ENCODE assay signal across 1 cellular context in genomic region chr1:199646761-199647160, GRCh38.
A peak's percentile ranks its signal among the peaks of the same experiment; 100 is the strongest.
TF ChIP-seq lines count a peak whose summit lies in the region.

No MANE protein-coding gene starts in this region.

TF ChIP-seq in HepG2, 621 proteins besides CTCF, POLR2A, EP300 and RAD21 (continued from another document and continues in another):
- TF ChIP-seq, protein P1, sequence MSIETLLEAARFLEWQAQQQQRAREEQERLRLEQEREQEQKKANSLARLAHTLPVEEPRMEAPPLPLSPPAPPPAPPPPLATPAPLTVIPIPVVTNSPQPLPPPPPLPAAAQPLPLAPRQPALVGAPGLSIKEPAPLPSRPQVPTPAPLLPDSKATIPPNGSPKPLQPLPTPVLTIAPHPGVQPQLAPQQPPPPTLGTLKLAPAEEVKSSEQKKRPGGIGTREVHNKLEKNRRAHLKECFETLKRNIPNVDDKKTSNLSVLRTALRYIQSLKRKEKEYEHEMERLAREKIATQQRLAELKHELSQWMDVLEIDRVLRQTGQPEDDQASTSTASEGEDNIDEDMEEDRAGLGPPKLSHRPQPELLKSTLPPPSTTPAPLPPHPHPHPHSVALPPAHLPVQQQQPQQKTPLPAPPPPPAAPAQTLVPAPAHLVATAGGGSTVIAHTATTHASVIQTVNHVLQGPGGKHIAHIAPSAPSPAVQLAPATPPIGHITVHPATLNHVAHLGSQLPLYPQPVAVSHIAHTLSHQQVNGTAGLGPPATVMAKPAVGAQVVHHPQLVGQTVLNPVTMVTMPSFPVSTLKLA (IDR thresholded peaks at IDR 0.05), result no peak
- no peak for TF ChIP-seq MEIS1 (CRISPR knock-in tag; IDR thresholded peaks at IDR 0.05; ENCODE audit: borderline replicate concordance)
- no peak for TF ChIP-seq ZNF251 (CRISPR knock-in tag; IDR thresholded peaks at IDR 0.05)
- TF ChIP-seq, protein P2, sequence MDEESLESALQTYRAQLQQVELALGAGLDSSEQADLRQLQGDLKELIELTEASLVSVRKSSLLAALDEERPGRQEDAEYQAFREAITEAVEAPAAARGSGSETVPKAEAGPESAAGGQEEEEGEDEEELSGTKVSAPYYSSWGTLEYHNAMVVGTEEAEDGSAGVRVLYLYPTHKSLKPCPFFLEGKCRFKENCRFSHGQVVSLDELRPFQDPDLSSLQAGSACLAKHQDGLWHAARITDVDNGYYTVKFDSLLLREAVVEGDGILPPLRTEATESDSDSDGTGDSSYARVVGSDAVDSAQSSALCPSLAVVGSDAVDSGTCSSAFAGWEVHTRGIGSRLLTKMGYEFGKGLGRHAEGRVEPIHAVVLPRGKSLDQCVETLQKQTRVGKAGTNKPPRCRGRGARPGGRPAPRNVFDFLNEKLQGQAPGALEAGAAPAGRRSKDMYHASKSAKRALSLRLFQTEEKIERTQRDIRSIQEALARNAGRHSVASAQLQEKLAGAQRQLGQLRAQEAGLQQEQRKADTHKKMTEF (CRISPR knock-in tag; IDR thresholded peaks at IDR 0.05), result 0 out of 2 replicates have a peak, but pooled peaks have one; percentile 22
- no peak for TF ChIP-seq KLF11 (CRISPR knock-in tag; IDR thresholded peaks at IDR 0.05)
- TF ChIP-seq SMAD3 (CRISPR knock-in tag; IDR thresholded peaks at IDR 0.05), result no peak
- TF ChIP-seq ZNF501 (CRISPR knock-in tag; IDR thresholded peaks at IDR 0.05), result no peak
- no peak for TF ChIP-seq ZBTB21 (CRISPR knock-in tag; IDR thresholded peaks at IDR 0.05)
- TF ChIP-seq PLSCR1 (CRISPR knock-in tag; IDR thresholded peaks at IDR 0.05; ENCODE audit: borderline replicate concordance), result no peak
- TF ChIP-seq SIX1 (CRISPR knock-in tag; IDR thresholded peaks at IDR 0.05; ENCODE audit: borderline replicate concordance), result no peak
- no peak for TF ChIP-seq ZNF234 (CRISPR knock-in tag; conservative IDR thresholded peaks at IDR 0.05)
- TF ChIP-seq ZNF441 (CRISPR knock-in tag; IDR thresholded peaks at IDR 0.05; ENCODE audit: borderline replicate concordance), result no peak
- TF ChIP-seq HMG20A (CRISPR knock-in tag; IDR thresholded peaks at IDR 0.05; ENCODE audit: borderline replicate concordance), result peak; percentile 29; the same call in 1 of the 2 replicates
- no peak for TF ChIP-seq PAF1 (CRISPR knock-in tag; IDR thresholded peaks at IDR 0.05)
- no peak for TF ChIP-seq SNAPC4 (CRISPR knock-in tag; IDR thresholded peaks at IDR 0.05)
- TF ChIP-seq ZBTB1 (CRISPR knock-in tag; IDR thresholded peaks at IDR 0.05; ENCODE audit: borderline replicate concordance), result no peak
- no peak for TF ChIP-seq CHCHD3 (CRISPR knock-in tag; IDR thresholded peaks at IDR 0.05)
- TF ChIP-seq NCOA2 (CRISPR knock-in tag; IDR thresholded peaks at IDR 0.05), result no peak
- TF ChIP-seq RBFOX2 (IDR thresholded peaks at IDR 0.05; ENCODE audit: low read depth, low read length), result no peak
- no peak for TF ChIP-seq JUND (CRISPR knock-in tag; IDR thresholded peaks at IDR 0.05)
- TF ChIP-seq SRSF1 (optimal IDR thresholded peaks at IDR 0.05; ENCODE audit: low read depth, low read length), result no peak
- TF ChIP-seq, protein P3, sequence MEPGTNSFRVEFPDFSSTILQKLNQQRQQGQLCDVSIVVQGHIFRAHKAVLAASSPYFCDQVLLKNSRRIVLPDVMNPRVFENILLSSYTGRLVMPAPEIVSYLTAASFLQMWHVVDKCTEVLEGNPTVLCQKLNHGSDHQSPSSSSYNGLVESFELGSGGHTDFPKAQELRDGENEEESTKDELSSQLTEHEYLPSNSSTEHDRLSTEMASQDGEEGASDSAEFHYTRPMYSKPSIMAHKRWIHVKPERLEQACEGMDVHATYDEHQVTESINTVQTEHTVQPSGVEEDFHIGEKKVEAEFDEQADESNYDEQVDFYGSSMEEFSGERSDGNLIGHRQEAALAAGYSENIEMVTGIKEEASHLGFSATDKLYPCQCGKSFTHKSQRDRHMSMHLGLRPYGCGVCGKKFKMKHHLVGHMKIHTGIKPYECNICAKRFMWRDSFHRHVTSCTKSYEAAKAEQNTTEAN (CRISPR knock-in tag; conservative IDR thresholded peaks at IDR 0.05), result no peak
- TF ChIP-seq, protein P4, sequence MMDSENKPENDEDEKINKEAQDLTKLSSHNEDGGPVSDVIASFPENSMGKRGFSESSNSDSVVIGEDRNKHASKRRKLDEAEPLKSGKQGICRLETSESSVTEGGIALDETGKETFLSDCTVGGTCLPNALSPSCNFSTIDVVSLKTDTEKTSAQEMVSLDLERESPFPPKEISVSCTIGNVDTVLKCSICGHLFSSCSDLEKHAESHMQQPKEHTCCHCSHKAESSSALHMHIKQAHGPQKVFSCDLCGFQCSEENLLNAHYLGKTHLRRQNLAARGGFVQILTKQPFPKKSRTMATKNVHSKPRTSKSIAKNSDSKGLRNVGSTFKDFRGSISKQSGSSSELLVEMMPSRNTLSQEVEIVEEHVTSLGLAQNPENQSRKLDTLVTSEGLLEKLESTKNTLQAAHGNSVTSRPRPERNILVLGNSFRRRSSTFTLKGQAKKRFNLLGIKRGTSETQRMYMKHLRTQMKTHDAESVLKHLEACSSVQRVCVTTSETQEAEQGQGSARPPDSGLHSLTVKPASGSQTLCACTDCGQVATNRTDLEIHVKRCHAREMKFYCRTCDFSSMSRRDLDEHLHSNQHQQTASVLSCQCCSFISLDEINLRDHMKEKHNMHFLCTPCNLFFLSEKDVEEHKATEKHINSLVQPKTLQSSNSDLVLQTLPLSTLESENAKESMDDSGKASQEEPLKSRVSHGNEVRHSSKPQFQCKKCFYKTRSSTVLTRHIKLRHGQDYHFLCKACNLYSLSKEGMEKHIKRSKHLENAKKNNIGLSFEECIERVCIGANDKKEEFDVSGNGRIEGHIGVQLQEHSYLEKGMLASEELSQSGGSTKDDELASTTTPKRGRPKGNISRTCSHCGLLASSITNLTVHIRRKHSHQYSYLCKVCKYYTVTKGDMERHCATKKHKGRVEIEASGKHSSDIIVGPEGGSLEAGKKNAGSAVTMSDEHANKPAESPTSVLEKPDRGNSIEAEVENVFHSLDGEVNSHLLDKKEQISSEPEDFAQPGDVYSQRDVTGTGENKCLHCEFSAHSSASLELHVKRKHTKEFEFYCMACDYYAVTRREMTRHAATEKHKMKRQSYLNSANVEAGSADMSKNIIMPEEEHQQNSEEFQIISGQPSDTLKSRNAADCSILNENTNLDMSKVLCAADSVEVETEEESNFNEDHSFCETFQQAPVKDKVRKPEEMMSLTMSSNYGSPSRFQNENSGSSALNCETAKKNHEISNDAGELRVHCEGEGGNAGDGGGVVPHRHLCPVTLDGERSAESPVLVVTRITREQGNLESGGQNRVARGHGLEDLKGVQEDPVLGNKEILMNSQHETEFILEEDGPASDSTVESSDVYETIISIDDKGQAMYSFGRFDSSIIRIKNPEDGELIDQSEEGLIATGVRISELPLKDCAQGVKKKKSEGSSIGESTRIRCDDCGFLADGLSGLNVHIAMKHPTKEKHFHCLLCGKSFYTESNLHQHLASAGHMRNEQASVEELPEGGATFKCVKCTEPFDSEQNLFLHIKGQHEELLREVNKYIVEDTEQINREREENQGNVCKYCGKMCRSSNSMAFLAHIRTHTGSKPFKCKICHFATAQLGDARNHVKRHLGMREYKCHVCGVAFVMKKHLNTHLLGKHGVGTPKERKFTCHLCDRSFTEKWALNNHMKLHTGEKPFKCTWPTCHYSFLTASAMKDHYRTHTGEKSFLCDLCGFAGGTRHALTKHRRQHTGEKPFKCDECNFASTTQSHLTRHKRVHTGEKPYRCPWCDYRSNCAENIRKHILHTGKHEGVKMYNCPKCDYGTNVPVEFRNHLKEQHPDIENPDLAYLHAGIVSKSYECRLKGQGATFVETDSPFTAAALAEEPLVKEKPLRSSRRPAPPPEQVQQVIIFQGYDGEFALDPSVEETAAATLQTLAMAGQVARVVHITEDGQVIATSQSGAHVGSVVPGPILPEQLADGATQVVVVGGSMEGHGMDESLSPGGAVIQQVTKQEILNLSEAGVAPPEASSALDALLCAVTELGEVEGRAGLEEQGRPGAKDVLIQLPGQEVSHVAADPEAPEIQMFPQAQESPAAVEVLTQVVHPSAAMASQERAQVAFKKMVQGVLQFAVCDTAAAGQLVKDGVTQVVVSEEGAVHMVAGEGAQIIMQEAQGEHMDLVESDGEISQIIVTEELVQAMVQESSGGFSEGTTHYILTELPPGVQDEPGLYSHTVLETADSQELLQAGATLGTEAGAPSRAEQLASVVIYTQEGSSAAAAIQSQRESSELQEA (CRISPR knock-in tag; IDR thresholded peaks at IDR 0.05; ENCODE audit: not compliant biosample characterization), result no peak
- TF ChIP-seq MBNL3 (CRISPR knock-in tag; conservative IDR thresholded peaks at IDR 0.05), result no peak
- no peak for TF ChIP-seq CSRNP2 (CRISPR knock-in tag; conservative IDR thresholded peaks at IDR 0.05; ENCODE audit: low read depth)
- TF ChIP-seq POGZ (CRISPR knock-in tag; IDR thresholded peaks at IDR 0.05), result 0 out of 2 replicates have a peak, but pooled peaks have one; percentile 17
- peak; percentile 25; the same call in 1 of the 2 replicates for TF ChIP-seq CEBPB (IDR thresholded peaks at IDR 0.05; ENCODE audit: borderline replicate concordance, low read depth, low read length)
- TF ChIP-seq RAD51 (IDR thresholded peaks at IDR 0.05; ENCODE audit: borderline replicate concordance), result no peak
- peak; percentile 50; the same call in 1 of the 2 replicates for TF ChIP-seq RARA (CRISPR knock-in tag; IDR thresholded peaks at IDR 0.05)
- TF ChIP-seq TRIM24 (CRISPR knock-in tag; IDR thresholded peaks at IDR 0.05), result 0 out of 2 replicates have a peak, but pooled peaks have one; percentile 47
- TF ChIP-seq ATF1 (CRISPR knock-in tag; IDR thresholded peaks at IDR 0.05), result no peak
- TF ChIP-seq TEAD3 (CRISPR knock-in tag; optimal IDR thresholded peaks at IDR 0.05; ENCODE audit: borderline replicate concordance), result peak; percentile 58
- TF ChIP-seq SP2 (CRISPR knock-in tag; IDR thresholded peaks at IDR 0.05), result no peak
- no peak for TF ChIP-seq ZNF264 (CRISPR knock-in tag; IDR thresholded peaks at IDR 0.05)
- no peak for TF ChIP-seq E2F2 (CRISPR knock-in tag; IDR thresholded peaks at IDR 0.05; ENCODE audit: borderline replicate concordance)
- TF ChIP-seq ZNF773 (CRISPR knock-in tag; IDR thresholded peaks at IDR 0.05; ENCODE audit: borderline replicate concordance), result no peak
- 0 out of 2 replicates have a peak, but pooled peaks have one; percentile 10 for TF ChIP-seq ZNF652 (CRISPR knock-in tag; IDR thresholded peaks at IDR 0.05; ENCODE audit: borderline replicate concordance, low read depth)
